ENCODE assay signal across 10 cellular contexts in genomic region chr3:122682016-122682374, GRCh38. TPM values are rescaled to one million over a fixed set of nuclear protein-coding genes. Genes with fewer than 3 reads are reported as not detected.
DNase-seq lines count a peak whose midpoint lies in the region; ATAC-seq and TF ChIP-seq lines count a peak whose summit lies in the region.
"Had no signal": no experiment of that assay in that cellular context is flagged by ENCODE, and none has a peak within 500 bp of the region (broad histone marks: within the 10 kb centered on the region; RNA-seq: fewer than 3 reads in every experiment).

No MANE protein-coding gene starts in this region.

- TF ChIP-seq CTCF in heart right ventricle (IDR thresholded peaks at IDR 0.05) (no peak), astrocyte of the spinal cord (IDR thresholded peaks at IDR 0.05; ENCODE audit: low read depth, low read length) (no peak), upper lobe of left lung (IDR thresholded peaks at IDR 0.05) (no peak)

- H3K23ac ChIP-seq in mesenchymal stem cell (ENCODE audit: low read length in 2 of 2) = peak overlapping the region in 1 of 2 experiments; percentile 74

- intact Hi-C loops in heart right ventricle (cut with DNase I) (loop anchor here in 4 of 10 donors (5.0 to 10.0 kb wide), 2 partner anchors 287 to 290 kb away; no protein-coding TSS in a partner anchor), left ventricle myocardium superior (cut with micrococcal nuclease) (no loop called here)

- WGBS in heart right ventricle, 2 donors = 71 to 73% methylated on average over 2 of the region's 2 CpGs
- 100% methylated on average over 2 of the region's 2 CpGs for WGBS in mesenchymal stem cell
- 35 to 45% methylated on average over 2 of the region's 2 CpGs for WGBS in upper lobe of left lung, 2 donors

- H3K14ac ChIP-seq in mesenchymal stem cell (ENCODE audit: low read length in 2 of 2) = no peak overlapping the region

- H3K4me3 ChIP-seq in heart right ventricle (peak overlapping the region; percentile 40 to 90 (median 83)), astrocyte of the spinal cord (ENCODE audit: low read depth, low read length) (peak overlapping the region; percentile 79), mesenchymal stem cell (ENCODE audit: insufficient read depth in 1 of 2, low read depth in 1 of 2, low read length in 2 of 2) (peak overlapping the region in 1 of 2 experiments; percentile 92), upper lobe of left lung (peak overlapping the region; percentile 79 to 93 (median 88))

- TF ChIP-seq EP300 in upper lobe of left lung (IDR thresholded peaks at IDR 0.05) = no peak

- H3K18ac ChIP-seq in mesenchymal stem cell (ENCODE audit: low read depth in 1 of 2, low read length in 2 of 2) = no peak overlapping the region

- in situ Hi-C loops in astrocyte of the spinal cord (cut with HindIII; ENCODE audit: low sequenced_read_pairs) = no loop called here

- no peak for DNase-seq in heart right ventricle
- DNase-seq in left ventricle myocardium superior = no peak
- no peak for DNase-seq in astrocyte of the spinal cord (ENCODE audit: low read depth, low spot score)
- DNase-seq in mesenchymal stem cell = no peak
- DNase-seq in upper lobe of left lung = no peak
- no peak for DNase-seq in NCI-H82 treated with DMSO at 0.1 percent for 48 hours (lab: John Stamatoyannopoulos, UW; ENCODE audit: unreplicated experiment)
- DNase-seq: COR-L47 had no signal

- ATAC-seq in heart right ventricle = no peak
- no peak for ATAC-seq in left ventricle myocardium superior
- no peak for ATAC-seq in upper lobe of left lung (ENCODE audit: low FRiP score in 2 of 2)
- ATAC-seq in HG02759 (IDR thresholded peaks at IDR 0.05; ENCODE audit: unreplicated experiment) = no peak
- no peak for ATAC-seq in GM21723 (IDR thresholded peaks at IDR 0.05; ENCODE audit: unreplicated experiment)

- H3K36me3 ChIP-seq in heart right ventricle = peaks cover 0 to 18% (median 0%) of the 10 kb centered on the region in 9 donors
- H3K36me3 ChIP-seq in mesenchymal stem cell (ENCODE audit: control insufficient read depth in 1 of 2, insufficient read depth in 2 of 2, low read depth in 1 of 2, low read length in 2 of 2) = peaks cover 6 to 16% of the 10 kb centered on the region in 2 experiments
- H3K36me3 ChIP-seq in upper lobe of left lung = peaks cover 0 to 8% (median 0%) of the 10 kb centered on the region in 4 donors

- peaks cover 16% of the 10 kb centered on the region for H3K79me1 ChIP-seq in mesenchymal stem cell (replicated peaks; ENCODE audit: low read length, poor library complexity, severe bottlenecking)

- H2AFZ ChIP-seq in mesenchymal stem cell (ENCODE audit: low read depth, low read length) = no peak overlapping the region

- no peak overlapping the region for H2BK12ac ChIP-seq in mesenchymal stem cell (ENCODE audit: low read length in 2 of 2)

- H3K4me1 ChIP-seq in heart right ventricle (peaks cover 0 to 67% (median 39%) of the 10 kb centered on the region in 9 donors), mesenchymal stem cell (ENCODE audit: control insufficient read depth, insufficient read depth, low read depth, low read length) (peaks cover 14% of the 10 kb centered on the region), upper lobe of left lung (peaks cover 30 to 49% (median 40%) of the 10 kb centered on the region in 4 donors)

- H4K91ac ChIP-seq in mesenchymal stem cell (ENCODE audit: low read length) = no peak overlapping the region

- H2BK15ac ChIP-seq in mesenchymal stem cell (ENCODE audit: low read depth, poor library complexity, severe bottlenecking) = no peak overlapping the region

- H2BK120ac ChIP-seq in mesenchymal stem cell (ENCODE audit: low read depth, low read length) = no peak overlapping the region

- H3K9ac ChIP-seq in mesenchymal stem cell (ENCODE audit: low read length) = peak overlapping the region; percentile 94

- TF ChIP-seq POLR2A in upper lobe of left lung (IDR thresholded peaks at IDR 0.05) = no peak

- H3K9me3 ChIP-seq in heart right ventricle (no peaks in the 10 kb centered on the region), mesenchymal stem cell (ENCODE audit: control insufficient read depth, low read length) (no peaks in the 10 kb centered on the region), upper lobe of left lung (no peaks in the 10 kb centered on the region)

- H3K27ac ChIP-seq in heart right ventricle = peak overlapping the region in 9 of 10 donors; percentile 83 to 98 (median 94)
- H3K27ac ChIP-seq in mesenchymal stem cell (ENCODE audit: low read length, poor library complexity, severe bottlenecking) = no peak overlapping the region
- H3K27ac ChIP-seq in upper lobe of left lung = peak overlapping the region; percentile 95 to 99 (median 99)
- H3K27ac ChIP-seq: epithelial cell of prostate had no signal

- peak overlapping the region in 1 of 2 experiments; percentile 4 for H3K4ac ChIP-seq in mesenchymal stem cell (ENCODE audit: low read depth in 1 of 2, low read length in 2 of 2)

- no peaks in the 10 kb centered on the region for H3K27me3 ChIP-seq in heart right ventricle
- H3K27me3 ChIP-seq in mesenchymal stem cell (ENCODE audit: control insufficient read depth in 1 of 2, insufficient read depth in 1 of 2, low read length in 2 of 2) = no peaks in the 10 kb centered on the region
- no peaks in the 10 kb centered on the region for H3K27me3 ChIP-seq in upper lobe of left lung

- no peak overlapping the region for H2AK5ac ChIP-seq in mesenchymal stem cell (ENCODE audit: low read length, severe bottlenecking)

- peak overlapping the region; percentile 33 for H4K8ac ChIP-seq in mesenchymal stem cell (ENCODE audit: low read length)

- peak overlapping the region; percentile 77 for H3K4me2 ChIP-seq in mesenchymal stem cell (ENCODE audit: low read length, poor library complexity, severe bottlenecking)

- no peak overlapping the region for H2BK5ac ChIP-seq in mesenchymal stem cell (ENCODE audit: low read depth, low read length, poor library complexity, severe bottlenecking)

RNA-seq across cellular contexts. Expression of gene PARP14, which starts 1.4 kb away (rescaled TPM):
- total RNA-seq in heart right ventricle (10 to 100 TPM in 9 of 10 donors, 1 to 10 TPM in 1; 8.9 to 81.9 (median 13.2) TPM), left ventricle myocardium superior (13.3 TPM), upper lobe of left lung (100 to 1,000 TPM in 5 of 6 donors, 10 to 100 TPM in 1; 99.3 to 376 (median 182) TPM)
- 10 to 100 TPM in 1 of 2 donors, 1 to 10 TPM in 1; 4.1 to 13.5 TPM for polyA plus RNA-seq in heart right ventricle
- polyA plus RNA-seq in mesenchymal stem cell (2013, experiment 1 of 2) = 23.9 TPM
- polyA plus RNA-seq in mesenchymal stem cell (2013, experiment 2 of 2) = 22.3 TPM
